In genomic region chr2:181885096-181885495, GRCh38 we compare ENCODE assay signal across 29 cellular contexts.
"Had no signal": no experiment of that assay in that cellular context is flagged by ENCODE, and none has a peak within 500 bp of the region (broad histone marks: within the 10 kb centered on the region; RNA-seq: fewer than 3 reads in every experiment).

No MANE protein-coding gene starts in this region.

- H3K27ac ChIP-seq: neural progenitor cell, ovary, parathyroid adenoma, psoas muscle, right lobe of liver, sigmoid colon, stomach, testis, tibial artery, transverse colon, upper lobe of right lung had no signal

- H3K9ac ChIP-seq: neural progenitor cell, parathyroid adenoma had no signal

- H3K4me1 Mint-ChIP-seq: natural killer cell; stimulated activated effector memory CD8-positive, alpha-beta T cell treated with anti-CD3 and anti-CD28 coated beads, Interleukin-12 subunit alpha, Interleukin-12 subunit beta, amount 100 ng/mL, for 72 hours; stimulated activated naive B cell treated with anti-CD40 and anti-IgM and Interleukin-4, amounts not matched to agents 10 μg/mL and 1 μg/mL and 100 μg/mL, for 72 hours had no signal

- H2AFZ ChIP-seq: neural progenitor cell, parathyroid adenoma had no signal

- H3K27me3 ChIP-seq: ovary, right lobe of liver, sigmoid colon, stomach, suprapubic skin, testis, tibial artery, transverse colon, upper lobe of right lung, uterus had no signal

- H3K27me3 Mint-ChIP-seq: progenitor cell of endocrine pancreas, type B pancreatic cell had no signal

- H3K27ac Mint-ChIP-seq: natural killer cell; nephron; neural progenitor cell; progenitor cell of endocrine pancreas; stimulated activated effector memory CD8-positive, alpha-beta T cell treated with anti-CD3 and anti-CD28 coated beads, Interleukin-12 subunit alpha, Interleukin-12 subunit beta, amount 100 ng/mL, for 72 hours; stimulated activated naive B cell treated with anti-CD40 and anti-IgM and Interleukin-4, amounts not matched to agents 10 μg/mL and 1 μg/mL and 100 μg/mL, for 72 hours; stimulated activated naive CD8-positive, alpha-beta T cell treated with anti-CD3 and anti-CD28 coated beads, Interleukin-15, Interleukin-2, amounts not matched to agents 100 ng/mL and 50 ng/mL, for 24 hours; type B pancreatic cell had no signal

- H3K9me3 ChIP-seq: ovary, psoas muscle, right lobe of liver, sigmoid colon, stomach, suprapubic skin, testis, tibial artery, transverse colon, upper lobe of right lung, uterus had no signal

- H3K9me3 Mint-ChIP-seq: natural killer cell; nephron; neural progenitor cell; stimulated activated effector memory CD8-positive, alpha-beta T cell treated with anti-CD3 and anti-CD28 coated beads, Interleukin-12 subunit alpha, Interleukin-12 subunit beta, amount 100 ng/mL, for 72 hours; stimulated activated naive B cell treated with anti-CD40 and anti-IgM and Interleukin-4, amounts not matched to agents 10 μg/mL and 1 μg/mL and 100 μg/mL, for 72 hours; stimulated activated naive CD8-positive, alpha-beta T cell treated with anti-CD3 and anti-CD28 coated beads, Interleukin-15, Interleukin-2, amounts not matched to agents 100 ng/mL and 50 ng/mL, for 24 hours; type B pancreatic cell had no signal

- H3K4me1 ChIP-seq: neural progenitor cell, parathyroid adenoma, psoas muscle, right lobe of liver, suprapubic skin, upper lobe of right lung, uterus had no signal

- H3K4me2 ChIP-seq: neural progenitor cell had no signal

- H3K4me3 Mint-ChIP-seq: natural killer cell; nephron; neural progenitor cell; stimulated activated effector memory CD8-positive, alpha-beta T cell treated with anti-CD3 and anti-CD28 coated beads, Interleukin-12 subunit alpha, Interleukin-12 subunit beta, amount 100 ng/mL, for 72 hours; stimulated activated naive B cell treated with anti-CD40 and anti-IgM and Interleukin-4, amounts not matched to agents 10 μg/mL and 1 μg/mL and 100 μg/mL, for 72 hours; stimulated activated naive CD8-positive, alpha-beta T cell treated with anti-CD3 and anti-CD28 coated beads, Interleukin-15, Interleukin-2, amounts not matched to agents 100 ng/mL and 50 ng/mL, for 24 hours; type B pancreatic cell had no signal

- H3K79me2 ChIP-seq: parathyroid adenoma had no signal

- DNase-seq: natural killer cell; occipital lobe; ovary; posterior cingulate gyrus; psoas muscle; right cardiac atrium; right lobe of liver; sigmoid colon; small intestine; stimulated activated CD4-positive, alpha-beta T cell treated with anti-CD3 and anti-CD28 coated beads, Interleukin-15, amount 100 ng/mL, for 24 hours; stimulated activated CD4-positive, alpha-beta T cell treated with anti-CD3 and anti-CD28 coated beads, Interleukin-2, amount 100 ng/mL, for 24 hours; stimulated activated CD4-positive, alpha-beta T cell treated with anti-CD3 and anti-CD28 coated beads, Interleukin-2, amount 100 ng/mL, for 48 hours; stimulated activated CD4-positive, alpha-beta T cell treated with anti-CD3 and anti-CD28 coated beads, Interleukin-4, amount 100 ng/mL, for 24 hours; stimulated activated naive B cell treated with anti-CD40 and anti-IgM and Interleukin-4, amounts not matched to agents 10 μg/mL and 1 μg/mL and 100 μg/mL, for 72 hours; stimulated activated naive CD4-positive, alpha-beta T cell treated with Interleukin-2 at 50 U/mL for 16 hours; stomach; testis; tibial artery; transverse colon; upper lobe of right lung; uterus had no signal

- H3K4me3 ChIP-seq: neural progenitor cell, ovary, psoas muscle, right lobe of liver, sigmoid colon, stomach, suprapubic skin, testis, tibial artery, transverse colon, upper lobe of right lung, uterus had no signal

- H3K36me3 ChIP-seq: neural progenitor cell, ovary, right lobe of liver, sigmoid colon, stomach, suprapubic skin, tibial artery, transverse colon, upper lobe of right lung, uterus had no signal

- H3K36me3 Mint-ChIP-seq: natural killer cell; neural progenitor cell; stimulated activated effector memory CD8-positive, alpha-beta T cell treated with anti-CD3 and anti-CD28 coated beads, Interleukin-12 subunit alpha, Interleukin-12 subunit beta, amount 100 ng/mL, for 72 hours; stimulated activated naive B cell treated with anti-CD40 and anti-IgM and Interleukin-4, amounts not matched to agents 10 μg/mL and 1 μg/mL and 100 μg/mL, for 72 hours; type B pancreatic cell had no signal
